Comparison of ENCODE assay signal across 16 cellular contexts in genomic region chr4:121185960-121186359, GRCh38. TPM values are rescaled to one million over a fixed set of nuclear protein-coding genes. Genes with fewer than 3 reads are reported as not detected.
DNase-seq lines count a peak whose midpoint lies in the region; ATAC-seq lines count a peak whose summit lies in the region.
"Had no signal": no experiment of that assay in that cellular context is flagged by ENCODE, and none has a peak within 500 bp of the region (broad histone marks: within the 10 kb centered on the region; RNA-seq: fewer than 3 reads in every experiment).

No MANE protein-coding gene starts in this region.

- intact Hi-C loops in posterior cingulate gyrus (cut with DNase I) = no loop called here
- intact Hi-C loops in activated T-helper 1 cell treated with anti-CD3 and anti-CD28 coated beads, Interleukin-12 subunit alpha, Interleukin-12 subunit beta, Interleukin-2, Interleukin-4 antibody, amounts not matched to agents 30 ng/mL and 10 ng/mL and 1 ng/mL, durations not matched to agents 14 hours and 24 hours and 36 hours (cut with micrococcal nuclease) = no loop called here

- peaks cover 14% of the 10 kb centered on the region for H3K36me3 Mint-ChIP-seq in activated T-helper 1 cell treated with anti-CD3 and anti-CD28 coated beads, Interleukin-12 subunit alpha, Interleukin-12 subunit beta, Interleukin-2, Interleukin-4 antibody, amounts not matched to agents 30 ng/mL and 10 ng/mL and 1 ng/mL, durations not matched to agents 14 hours and 24 hours and 36 hours (ENCODE audit: low read depth)

- DNase-seq in posterior cingulate gyrus = peak in 8 of 10 donors; percentile 18 to 86 (median 45)
- DNase-seq in activated T-helper 1 cell treated with anti-CD3 and anti-CD28 coated beads, Interleukin-12 subunit alpha, Interleukin-12 subunit beta, Interleukin-2, Interleukin-4 antibody, amounts not matched to agents 30 ng/mL and 10 ng/mL and 1 ng/mL, durations not matched to agents 14 hours and 24 hours and 36 hours (ENCODE audit: low spot score) = no peak
- no peak for DNase-seq in LoVo (ENCODE audit: low spot score)
- no peak for DNase-seq in NCI-H128 (lab: John Stamatoyannopoulos, UW; ENCODE audit: unreplicated experiment)
- DNase-seq in HUDEP-2 (lab: John Stamatoyannopoulos, UW; ENCODE audit: unreplicated experiment in 76 of 76) = no peak
- DNase-seq: Caco-2, H7, NCI-H1417, NCI-H82, pancreas, SIG-M5 had no signal

- H3K4me1 Mint-ChIP-seq in activated T-helper 1 cell treated with anti-CD3 and anti-CD28 coated beads, Interleukin-12 subunit alpha, Interleukin-12 subunit beta, Interleukin-2, Interleukin-4 antibody, amounts not matched to agents 30 ng/mL and 10 ng/mL and 1 ng/mL, durations not matched to agents 14 hours and 24 hours and 36 hours (ENCODE audit: low read depth) = peaks cover 72% of the 10 kb centered on the region

- H3K27me3 Mint-ChIP-seq in activated T-helper 1 cell treated with anti-CD3 and anti-CD28 coated beads, Interleukin-12 subunit alpha, Interleukin-12 subunit beta, Interleukin-2, Interleukin-4 antibody, amounts not matched to agents 30 ng/mL and 10 ng/mL and 1 ng/mL, durations not matched to agents 14 hours and 24 hours and 36 hours (ENCODE audit: insufficient read depth) = no peaks in the 10 kb centered on the region

- no peak overlapping the region for H3K27ac Mint-ChIP-seq in activated T-helper 1 cell treated with anti-CD3 and anti-CD28 coated beads, Interleukin-12 subunit alpha, Interleukin-12 subunit beta, Interleukin-2, Interleukin-4 antibody, amounts not matched to agents 30 ng/mL and 10 ng/mL and 1 ng/mL, durations not matched to agents 14 hours and 24 hours and 36 hours
- H3K27ac Mint-ChIP-seq: activated T-helper 2 cell treated with anti-CD3 and anti-CD28 coated beads, Interferon-gamma antibody, Interleukin-2, Interleukin-4, amounts not matched to agents 10 μg/mL and 5 μg/mL and 100 μg/mL, durations not matched to agents 14 hours and 24 hours and 36 hours had no signal

- no peak overlapping the region for H3K4me3 Mint-ChIP-seq in activated T-helper 1 cell treated with anti-CD3 and anti-CD28 coated beads, Interleukin-12 subunit alpha, Interleukin-12 subunit beta, Interleukin-2, Interleukin-4 antibody, amounts not matched to agents 30 ng/mL and 10 ng/mL and 1 ng/mL, durations not matched to agents 14 hours and 24 hours and 36 hours

- ATAC-seq in GM18870 (IDR thresholded peaks at IDR 0.05; ENCODE audit: unreplicated experiment) (peak; percentile 39), GM21825 (IDR thresholded peaks at IDR 0.05; ENCODE audit: unreplicated experiment) (peak; percentile 60), HG03342 (IDR thresholded peaks at IDR 0.05; ENCODE audit: unreplicated experiment) (peak; percentile 60)
- ATAC-seq: pancreas had no signal

- no peaks in the 10 kb centered on the region for H3K9me3 Mint-ChIP-seq in activated T-helper 1 cell treated with anti-CD3 and anti-CD28 coated beads, Interleukin-12 subunit alpha, Interleukin-12 subunit beta, Interleukin-2, Interleukin-4 antibody, amounts not matched to agents 30 ng/mL and 10 ng/mL and 1 ng/mL, durations not matched to agents 14 hours and 24 hours and 36 hours

RNA-seq across cellular contexts. Expression of gene TNIP3, which starts 21.8 kb away (rescaled TPM):
- 21.9 and 23.9 TPM in 2 replicates for total RNA-seq in activated T-helper 1 cell treated with anti-CD3 and anti-CD28 coated beads, Interleukin-12 subunit alpha, Interleukin-12 subunit beta, Interleukin-2, Interleukin-4 antibody, amounts not matched to agents 30 ng/mL and 10 ng/mL and 1 ng/mL, durations not matched to agents 14 hours and 24 hours and 36 hours
- total RNA-seq: bronchial epithelial cell, H7 had no signal

Comparison
In these comparisons a context has a peak if more than half of its experiments do, and no peak if none do; other contexts are left out.
1. DNase-seq: peak in posterior cingulate gyrus (8 of 10); none in activated T-helper 1 cell treated with anti-CD3 and anti-CD28 coated beads, Interleukin-12 subunit alpha, Interleukin-12 subunit beta, Interleukin-2, Interleukin-4 antibody, amounts not matched to agents 30 ng/mL and 10 ng/mL and 1 ng/mL, durations not matched to agents 14 hours and 24 hours and 36 hours (single experiment), LoVo (single experiment), NCI-H128 (single experiment) and HUDEP-2 (0 of 76).
2. Peak in every context shown above with its lines, with median percentiles within 50 percentile points of each other: ATAC-seq.